Comparison of ENCODE assay signal across 17 cellular contexts in genomic region chr14:36676236-36676635, GRCh38. TPM values are rescaled to one million over a fixed set of nuclear protein-coding genes. Genes with fewer than 3 reads are reported as not detected.
"Had no signal": no experiment of that assay in that cellular context is flagged by ENCODE, and none has a peak within 500 bp of the region (broad histone marks: within the 10 kb centered on the region; RNA-seq: fewer than 3 reads in every experiment).

No MANE protein-coding gene starts in this region.

- ATAC-seq: activated CD4-positive, CD25-positive, alpha-beta regulatory T cell treated with anti-CD3 and anti-CD28 coated beads, Interleukin-2, amount 50 U/mL, for 24 hours; activated T-helper 17 cell treated with anti-CD3 and anti-CD28 coated beads, Interleukin-2, amount 50 U/mL, for 72 hours; natural killer cell treated with Interleukin-12 subunit alpha and Interleukin-12 subunit beta and Interleukin-15 and Interleukin-18, amount 100 ng/mL, for 72 hours; stimulated activated effector memory CD8-positive, alpha-beta T cell treated with anti-CD3 and anti-CD28 coated beads, Interleukin-12 subunit alpha, Interleukin-12 subunit beta, amount 100 ng/mL, for 72 hours; T-cell had no signal

- H3K36me3 ChIP-seq: thoracic aorta had no signal

- DNase-seq: activated naive CD4-positive, alpha-beta T cell treated with Interleukin-2 at 50 U/mL for 16 hours; activated T-cell treated with anti-CD3 and anti-CD28 coated beads for 4 hours; anterior cingulate cortex; kidney glomerular epithelial cell; mesenchymal stem cell; stimulated activated CD4-positive, alpha-beta T cell treated with anti-CD3 and anti-CD28 coated beads, Interleukin-2, amount 100 ng/mL, for 24 hours; T-cell; T-helper 9 cell had no signal

- H3K27ac ChIP-seq: thoracic aorta had no signal

- H3K4me3 ChIP-seq: thoracic aorta had no signal

- H3K9me3 ChIP-seq: thoracic aorta had no signal

RNA-seq across cellular contexts. Expression of gene PAX9, which starts 14.6 kb away (rescaled TPM):
- total RNA-seq: activated CD8-positive, alpha-beta memory T cell treated with anti-CD3 and anti-CD28 coated beads for 36 hours; activated T-helper 17 cell treated with anti-CD3 and anti-CD28 coated beads, Interleukin-2, amount 50 U/mL, for 72 hours; cerebellum; liver; natural killer cell treated with Interleukin-12 subunit alpha and Interleukin-12 subunit beta and Interleukin-15 and Interleukin-18, amount 100 ng/mL, for 72 hours; omental fat pad had no signal
